Comparison of ENCODE assay signal across 17 cellular contexts in the genomic region with DNA sequence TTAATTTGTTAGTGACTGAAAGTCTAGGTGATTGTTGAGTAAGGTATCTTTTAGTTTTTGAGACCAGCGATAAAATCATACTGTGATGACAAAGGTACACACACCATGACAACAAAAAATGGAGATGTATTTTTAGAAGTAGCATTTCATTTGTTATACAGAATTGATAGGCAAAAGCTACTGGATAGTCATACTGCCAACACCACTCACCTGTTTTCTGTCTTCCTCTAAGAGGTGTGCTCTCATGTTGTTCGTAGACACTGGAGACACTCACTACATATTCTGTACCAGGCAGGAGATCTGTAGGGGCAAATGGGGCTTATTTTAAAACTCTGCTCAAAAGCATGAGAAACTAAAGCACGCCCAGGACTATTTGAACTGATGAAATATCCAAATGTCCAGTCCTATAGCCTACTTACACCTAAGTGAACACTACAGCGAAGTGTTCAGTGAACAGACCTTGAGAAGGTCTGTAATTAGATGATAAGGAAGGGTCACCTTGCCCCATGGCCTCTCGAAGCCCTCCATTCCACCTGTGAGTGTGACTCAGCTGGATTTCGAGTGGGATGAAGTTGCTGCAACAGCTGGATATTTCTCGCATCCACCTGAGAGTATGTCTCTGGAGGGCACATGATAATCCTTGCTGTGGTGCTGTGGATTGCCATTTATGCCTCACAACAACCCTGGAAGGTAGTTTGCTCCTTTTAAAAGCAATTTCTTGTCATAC.
"Had no signal": no experiment of that assay in that cellular context is flagged by ENCODE, and none has a peak within 500 bp of the region (broad histone marks: within the 10 kb centered on the region; RNA-seq: fewer than 3 reads in every experiment).

No MANE protein-coding gene starts in this region.

- ATAC-seq: activated naive CD4-positive, alpha-beta T cell treated with anti-CD3 and anti-CD28 coated beads, Interleukin-2, amount 50 U/mL, for 72 hours; effector memory CD8-positive, alpha-beta T cell; natural killer cell treated with Interleukin-12 subunit alpha and Interleukin-12 subunit beta and Interleukin-15 and Interleukin-18, amount 100 ng/mL, for 72 hours; stimulated activated naive CD8-positive, alpha-beta T cell treated with anti-CD3 and anti-CD28 coated beads, Interleukin-15, Interleukin-2, amounts not matched to agents 100 U/mL and 50 U/mL, for 24 hours had no signal

- H3K27me3 ChIP-seq: adrenal gland, neutrophil, transverse colon, uterus had no signal

- H3K4me1 ChIP-seq: adrenal gland, transverse colon, uterus had no signal

- H3K36me3 Mint-ChIP-seq: activated naive CD4-positive, alpha-beta T cell treated with anti-CD3 and anti-CD28 coated beads, Interleukin-2, amount 50 U/mL, for 72 hours; natural killer cell treated with Interleukin-12 subunit alpha and Interleukin-12 subunit beta and Interleukin-15 and Interleukin-18, amount 100 ng/mL, for 72 hours had no signal

- DNase-seq: activated CD4-positive, alpha-beta T cell treated with anti-CD3 and anti-CD28 coated beads, Interleukin-2, amount 50 U/mL, for 4 hours; activated gamma-delta T cell; adrenal gland; dermis blood vessel endothelial cell; effector memory CD8-positive, alpha-beta T cell; hypothalamus; posterior cingulate gyrus; stimulated activated naive CD8-positive, alpha-beta T cell treated with anti-CD3 and anti-CD28 coated beads, Interleukin-15, Interleukin-2, amounts not matched to agents 100 U/mL and 50 U/mL, for 24 hours; T-helper 2 cell; transverse colon; uterus; WERI-Rb-1 had no signal

- H3K4me3 Mint-ChIP-seq: effector memory CD8-positive, alpha-beta T cell; mesothelial cell of epicardium; natural killer cell treated with Interleukin-12 subunit alpha and Interleukin-12 subunit beta and Interleukin-15 and Interleukin-18, amount 100 ng/mL, for 72 hours had no signal

- H3K4me3 ChIP-seq: adrenal gland, lung, transverse colon, uterus had no signal

- H3K9me3 ChIP-seq: adrenal gland, neutrophil, transverse colon, uterus had no signal

- H3K36me3 ChIP-seq: adrenal gland, neutrophil, WERI-Rb-1 had no signal

- H3K9me3 Mint-ChIP-seq: activated naive CD4-positive, alpha-beta T cell treated with anti-CD3 and anti-CD28 coated beads, Interleukin-2, amount 50 U/mL, for 72 hours; effector memory CD8-positive, alpha-beta T cell; mesothelial cell of epicardium; natural killer cell treated with Interleukin-12 subunit alpha and Interleukin-12 subunit beta and Interleukin-15 and Interleukin-18, amount 100 ng/mL, for 72 hours had no signal

- H3K27ac Mint-ChIP-seq: activated naive CD4-positive, alpha-beta T cell treated with anti-CD3 and anti-CD28 coated beads, Interleukin-2, amount 50 U/mL, for 72 hours; effector memory CD8-positive, alpha-beta T cell; mesothelial cell of epicardium; natural killer cell treated with Interleukin-12 subunit alpha and Interleukin-12 subunit beta and Interleukin-15 and Interleukin-18, amount 100 ng/mL, for 72 hours had no signal

- H3K4me1 Mint-ChIP-seq: mesothelial cell of epicardium had no signal

- H3K27ac ChIP-seq: adrenal gland, neutrophil, transverse colon, uterus, WERI-Rb-1 had no signal
